8 cellular contexts compared by ENCODE assay signal in the genomic region with DNA sequence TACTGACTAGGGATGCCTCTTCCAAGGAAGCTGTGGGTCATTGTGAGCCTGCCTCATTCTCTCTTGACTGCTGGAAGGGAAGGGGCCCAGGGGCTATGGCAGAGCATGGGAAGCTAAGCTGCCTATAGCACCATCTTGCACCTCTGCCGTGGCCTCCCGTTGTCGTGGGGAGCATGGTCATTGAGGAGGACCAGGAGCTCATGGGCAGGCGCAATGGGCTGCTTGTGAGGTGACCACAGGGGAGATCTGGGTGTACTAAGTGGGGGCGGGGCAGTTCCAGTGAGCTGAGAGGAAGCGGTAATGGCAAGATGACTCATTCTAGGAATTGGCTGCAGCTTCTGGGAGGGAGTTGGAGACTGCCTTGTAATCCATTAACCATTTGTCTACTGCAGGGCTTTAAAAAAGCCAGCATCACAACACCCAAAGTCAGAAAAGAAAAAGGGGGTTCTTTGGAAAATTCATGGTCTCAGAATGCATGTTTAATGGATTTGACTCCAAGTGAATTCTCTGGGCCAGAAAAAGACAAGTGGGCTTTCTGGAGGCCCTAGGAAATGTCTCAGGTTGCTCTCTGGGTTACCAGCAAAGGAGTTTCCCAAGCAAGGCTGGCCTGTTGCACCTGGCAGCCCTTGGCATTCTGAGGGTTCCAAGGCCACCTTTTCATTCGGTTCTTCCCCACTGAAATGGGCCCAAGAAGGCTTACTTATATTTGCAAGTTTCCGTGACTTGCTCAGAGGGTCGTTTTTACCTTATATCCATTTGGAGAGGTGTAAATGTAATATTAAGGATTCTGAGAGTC. TPM values are rescaled to one million over a fixed set of nuclear protein-coding genes. Genes with fewer than 3 reads are reported as not detected.
DNase-seq lines count a peak whose midpoint lies in the region; ATAC-seq, FAIRE-seq and TF ChIP-seq lines count a peak whose summit lies in the region.

No MANE protein-coding gene starts in this region.

- H3K4me3 ChIP-seq in GM12878, result peak overlapping the region; percentile 95
- H3K4me3 ChIP-seq in skeletal muscle satellite cell (ENCODE audit: low read length), result peak overlapping the region; percentile 86

- ATAC-seq in HG03342 (IDR thresholded peaks at IDR 0.05; ENCODE audit: unreplicated experiment) (peak; percentile 20), GM12878 (peak; percentile 36)

- 10% methylated on average over 9 of the region's 9 CpGs for WGBS in GM12878 (ENCODE audit: insufficient coverage, insufficient replicate concordance, low lambda C conversion rate, missing lambda C conversion rate)

- H2AFZ ChIP-seq in GM12878 (ENCODE audit: control insufficient read depth, low read depth, low read length), result no peak overlapping the region

- peaks cover 4 to 9% of the 10 kb centered on the region in 2 experiments; a peak in 3 of 4 replicates for H3K36me3 ChIP-seq in GM12878 (ENCODE audit: control insufficient read depth in 2 of 2, insufficient read depth in 2 of 2, low read length in 1 of 2)
- peaks cover 63% of the 10 kb centered on the region for H3K36me3 ChIP-seq in skeletal muscle satellite cell (ENCODE audit: insufficient read depth, low read length)

- H3K9ac ChIP-seq in GM12878 (ENCODE audit: control insufficient read depth, insufficient read depth, low read length) (peak overlapping the region; percentile 96), skeletal muscle satellite cell (ENCODE audit: low read depth, low read length) (peak overlapping the region; percentile 99)

- DNase-seq in GM10266 (ENCODE audit: extremely low spot score) (peak; percentile 68), T-helper 1 cell (peak in 3 of 5 donors; percentile 26 to 92 (median 28)), GM12878 (ENCODE audit: low read depth, low spot score) (peak; percentile 82), hypothalamus (lab: John Stamatoyannopoulos, UW) (peak in 35 of 51 donors; percentile 6 to 75 (median 25)), NCI-H1105 treated with DMSO at 0.1 percent for 48 hours (lab: John Stamatoyannopoulos, UW) (no peak), NCI-H187 (lab: John Stamatoyannopoulos, UW) (no peak)

- H3K27ac ChIP-seq in GM12878 (ENCODE audit: control insufficient read depth, insufficient read depth), result peak overlapping the region; percentile 91

- intact Hi-C loops in GM12878 (cut with micrococcal nuclease; ENCODE audit: unreplicated experiment), result loop anchor here (1.0 to 10.0 kb wide), 3 partner anchors 113 to 417 kb away; partner anchors contain the start of gene PDCD4

- in situ Hi-C loops in GM12878 (cut with MboI), result loop anchor here (5.0 kb wide), 1 partner anchor 144 kb away; no protein-coding TSS in a partner anchor

- FAIRE-seq in GM12878 (lab: Jason Lieb, UNC), result no peak

- no TSS peak for BruUV-seq in GM12878 (replicated peaks; lab: Mats Ljungman, UMichigan)

- TF ChIP-seq POLR2A in GM12878 (IDR thresholded peaks at IDR 0.05; ENCODE audit: low read depth, low read length), result peak; percentile 76

- H3K4me1 ChIP-seq in GM12878 (ENCODE audit: control insufficient read depth, insufficient read depth, low read length), result peaks cover 50% of the 10 kb centered on the region
- H3K4me1 ChIP-seq in skeletal muscle satellite cell (ENCODE audit: control insufficient read depth, insufficient read depth, low read length), result peaks cover 48% of the 10 kb centered on the region

- no peaks in the 10 kb centered on the region for H3K9me3 ChIP-seq in GM12878 (replicated peaks; ENCODE audit: control insufficient read depth, insufficient read depth, low read length)
- H3K9me3 ChIP-seq in skeletal muscle satellite cell (replicated peaks; ENCODE audit: low read length), result no peaks in the 10 kb centered on the region

- H3K4me2 ChIP-seq in GM12878 (ENCODE audit: control insufficient read depth, insufficient read depth) (peak overlapping the region; percentile 97), skeletal muscle satellite cell (ENCODE audit: low read length) (peak overlapping the region; percentile 94)

- H3K27me3 ChIP-seq in GM12878 (replicated peaks in 1 of 2; ENCODE audit: control insufficient read depth in 2 of 2, insufficient read depth in 2 of 2, low read length in 1 of 2) (no peaks in the 10 kb centered on the region), skeletal muscle satellite cell (ENCODE audit: control insufficient read depth, insufficient read depth, low read length) (no peaks in the 10 kb centered on the region)

- RAD21 ChIA-PET in GM12878 (lab: Charles Lee; ENCODE audit: unreplicated experiment), result interaction anchor here (0.7 to 11.3 kb wide), 27 partner anchors 9 to 195 kb away, joined by 3 to 325 read pairs (median 5); partner anchors contain the start of gene SMNDC1

- no peak for TF ChIP-seq CTCF in GM10266 (IDR thresholded peaks at IDR 0.05; ENCODE audit: control insufficient read depth, insufficient read depth, low read depth, missing control alignments)
- no peak for TF ChIP-seq CTCF in GM12878 (IDR thresholded peaks at IDR 0.05 in 2 of 3, conservative IDR thresholded peaks at IDR 0.05 in 1 of 3; ENCODE audit: control insufficient read depth in 2 of 3, extremely low read depth in 1 of 3, insufficient read depth in 1 of 3, low read depth in 3 of 3, low read length in 3 of 3)

- SMC1A ChIA-PET in GM12878 (lab: Charles Lee; ENCODE audit: uncharacterized antibody, unreplicated experiment), result interaction anchor here (0.6 to 14.7 kb wide), 25 partner anchors 9 to 195 kb away, joined by 3 to 261 read pairs (median 5); partner anchors contain the start of gene SMNDC1

- POLR2A ChIA-PET in GM12878 (lab: Charles Lee), result interaction anchor here (0.5 to 7.8 kb wide), 14 partner anchors 12 to 145 kb away, joined by 3 to 102 read pairs (median 4); no protein-coding TSS in a partner anchor

- H3K79me2 ChIP-seq in GM12878 (ENCODE audit: control insufficient read depth, insufficient read depth, low read length), result peaks cover 86% of the 10 kb centered on the region

- CTCF ChIA-PET in GM12878 (lab: Yijun Ruan, JAX), result interaction anchor here (0.6 to 16.7 kb wide), 12 partner anchors 28 to 476 kb away, joined by 3 to 251 read pairs (median 4); partner anchors contain the start of gene SMNDC1

- peak; percentile 76 to 94 for TF ChIP-seq EP300 in GM12878 (IDR thresholded peaks at IDR 0.05; ENCODE audit: borderline replicate concordance in 1 of 2, control insufficient read depth in 1 of 2, low read depth in 2 of 2, low read length in 2 of 2)

- TF ChIP-seq RAD21 in GM12878 (IDR thresholded peaks at IDR 0.05; ENCODE audit: insufficient read depth, low read depth, low read length), result no peak

- H4K20me1 ChIP-seq in GM12878 (ENCODE audit: control insufficient read depth, insufficient read depth), result peaks cover 4% of the 10 kb centered on the region; the same call in 1 of the 2 replicates

TF ChIP-seq in GM12878, 131 proteins besides CTCF, POLR2A, EP300 and RAD21 (continues in another document):
- TF ChIP-seq MXI1 (IDR thresholded peaks at IDR 0.05; ENCODE audit: low read depth, low read length) (peak; percentile 21; the same call in 1 of the 2 replicates), NFIC (IDR thresholded peaks at IDR 0.05; ENCODE audit: low read depth, low read length) (no peak), RBBP5 (conservative IDR thresholded peaks at IDR 0.05) (no peak), NBN (IDR thresholded peaks at IDR 0.05) (peak; percentile 37), SRF (IDR thresholded peaks at IDR 0.05; ENCODE audit: low read depth in 2 of 2, low read length in 2 of 2) (peak in 1 of 2 experiments; percentile 58; a peak in 1 of 4 replicates)
- TF ChIP-seq, protein P1, sequence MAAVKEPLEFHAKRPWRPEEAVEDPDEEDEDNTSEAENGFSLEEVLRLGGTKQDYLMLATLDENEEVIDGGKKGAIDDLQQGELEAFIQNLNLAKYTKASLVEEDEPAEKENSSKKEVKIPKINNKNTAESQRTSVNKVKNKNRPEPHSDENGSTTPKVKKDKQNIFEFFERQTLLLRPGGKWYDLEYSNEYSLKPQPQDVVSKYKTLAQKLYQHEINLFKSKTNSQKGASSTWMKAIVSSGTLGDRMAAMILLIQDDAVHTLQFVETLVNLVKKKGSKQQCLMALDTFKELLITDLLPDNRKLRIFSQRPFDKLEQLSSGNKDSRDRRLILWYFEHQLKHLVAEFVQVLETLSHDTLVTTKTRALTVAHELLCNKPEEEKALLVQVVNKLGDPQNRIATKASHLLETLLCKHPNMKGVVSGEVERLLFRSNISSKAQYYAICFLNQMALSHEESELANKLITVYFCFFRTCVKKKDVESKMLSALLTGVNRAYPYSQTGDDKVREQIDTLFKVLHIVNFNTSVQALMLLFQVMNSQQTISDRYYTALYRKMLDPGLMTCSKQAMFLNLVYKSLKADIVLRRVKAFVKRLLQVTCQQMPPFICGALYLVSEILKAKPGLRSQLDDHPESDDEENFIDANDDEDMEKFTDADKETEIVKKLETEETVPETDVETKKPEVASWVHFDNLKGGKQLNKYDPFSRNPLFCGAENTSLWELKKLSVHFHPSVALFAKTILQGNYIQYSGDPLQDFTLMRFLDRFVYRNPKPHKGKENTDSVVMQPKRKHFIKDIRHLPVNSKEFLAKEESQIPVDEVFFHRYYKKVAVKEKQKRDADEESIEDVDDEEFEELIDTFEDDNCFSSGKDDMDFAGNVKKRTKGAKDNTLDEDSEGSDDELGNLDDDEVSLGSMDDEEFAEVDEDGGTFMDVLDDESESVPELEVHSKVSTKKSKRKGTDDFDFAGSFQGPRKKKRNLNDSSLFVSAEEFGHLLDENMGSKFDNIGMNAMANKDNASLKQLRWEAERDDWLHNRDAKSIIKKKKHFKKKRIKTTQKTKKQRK (IDR thresholded peaks at IDR 0.05; ENCODE audit: low read depth, low read length), result no peak

RNA-seq across cellular contexts. Expression of gene DUSP5, which starts 3.6 kb away (rescaled TPM):
- total RNA-seq in GM12878 (2013; cell fraction: nucleolus; rRNA removed), result 45.5 and 51.7 TPM in 2 replicates
- total RNA-seq in GM12878 (2014; rRNA removed) (24.1 and 26.8 TPM in 2 replicates), GM12878 (2014; rRNA removed; fragmentation: Illumina TruSeq; extraction: Trizol) (19.6 and 23.1 TPM in 2 replicates), GM12878 (2021) (41.6 and 44.9 TPM in 2 replicates)
- polyA plus RNA-seq in GM12878 (2011; ENCODE audit: low read depth), result 39.0 TPM
- polyA plus RNA-seq in GM12878 (2011; rRNA removed) (77.4 and 95.9 TPM in 2 replicates), GM12878 (2014; fragmentation: Illumina TruSeq; extraction: Trizol) (25.3 and 27.8 TPM in 2 replicates), GM12878 (2014; fragmentation: Nextera tagmentation; extraction: Ambion mirVana) (10 to 100 TPM in 1 of 2 experiments, 1 to 10 TPM in 1; 7.5 to 14.6 TPM), GM12878 (2014; rRNA removed) (23.7 and 24.2 TPM in 2 replicates), GM12878 (2016; fragmentation: Nextera tagmentation; extraction: Ambion mirVana) (1 to 10 TPM; 2.1 to 6.5 TPM)
- 141 and 145 TPM in 2 replicates for polyA plus RNA-seq in GM12878 (2011; cell fraction: cytosol; rRNA removed)
- polyA plus RNA-seq in GM12878 (2011; cell fraction: nucleus; rRNA removed), result 117 and 144 TPM in 2 replicates
- polyA plus RNA-seq in GM12878 (2012), result 44.8 and 52.5 TPM in 2 replicates
- 215 and 257 TPM in 2 replicates for polyA minus RNA-seq in GM12878 (2011; rRNA and poly(A)+ RNA removed)
- polyA minus RNA-seq in GM12878 (2011; cell fraction: cytosol; rRNA and poly(A)+ RNA removed), result 123 and 126 TPM in 2 replicates
- polyA minus RNA-seq in GM12878 (2011; cell fraction: nucleus; rRNA and poly(A)+ RNA removed), result 83.2 and 120 TPM in 2 replicates
- 35.2 and 70.1 TPM in 2 replicates for total RNA-seq in skeletal muscle satellite cell (2012; rRNA removed)

Comparison
In these comparisons a context has a peak if more than half of its experiments do, and no peak if none do; other contexts are left out.
1. DNase-seq: peak in GM10266 (single experiment), T-helper 1 cell (3 of 5), GM12878 (single experiment) and hypothalamus (35 of 51); none in NCI-H1105 treated with DMSO at 0.1 percent for 48 hours (single experiment) and NCI-H187 (0 of 2).